Comparison of ENCODE assay signal across 25 cellular contexts in the genomic region with DNA sequence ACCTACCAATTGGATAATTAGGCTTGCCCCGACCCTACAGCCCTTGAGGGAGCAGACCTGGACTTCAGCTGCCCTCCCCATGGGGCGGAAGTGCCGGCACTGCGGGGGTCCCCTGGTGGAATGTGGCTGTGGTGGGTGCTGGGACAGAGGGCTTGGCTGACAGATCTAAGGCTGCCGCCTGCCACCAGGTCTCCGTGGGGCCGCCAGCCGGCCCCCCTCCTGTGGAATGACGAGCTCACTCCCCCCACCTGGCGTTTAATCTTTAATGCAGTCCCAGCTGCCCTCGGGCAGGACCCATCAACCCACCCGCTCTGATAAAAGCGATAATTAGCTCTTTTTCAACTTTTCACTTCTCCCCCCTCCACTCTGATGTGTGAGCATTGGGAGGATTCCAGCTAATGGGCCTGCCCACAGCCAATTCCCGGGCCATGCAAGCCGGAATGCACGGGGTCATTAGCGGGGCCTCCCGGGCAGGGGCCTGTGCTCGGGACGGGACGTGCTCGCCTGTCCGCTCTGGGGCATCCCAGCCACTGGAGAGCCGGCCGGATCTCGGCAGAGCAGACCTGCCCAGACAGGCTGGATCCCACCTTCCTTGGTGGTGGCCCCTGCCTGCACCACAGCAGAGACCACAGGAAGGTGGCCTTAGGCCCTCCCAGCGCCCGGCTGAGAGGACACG. TPM values are rescaled to one million over a fixed set of nuclear protein-coding genes. Genes with fewer than 3 reads are reported as not detected.
DNase-seq lines count a peak whose midpoint lies in the region; ATAC-seq and TF ChIP-seq lines count a peak whose summit lies in the region.
"Had no signal": no experiment of that assay in that cellular context is flagged by ENCODE, and none has a peak within 500 bp of the region (broad histone marks: within the 10 kb centered on the region; RNA-seq: fewer than 3 reads in every experiment).

No MANE protein-coding gene starts in this region.

- intact Hi-C loops in Right ventricle myocardium superior (cut with DNase I) (no loop called here), left ventricle myocardium inferior (cut with micrococcal nuclease) (no loop called here), uterus (cut with DNase I; ENCODE audit: low total_unique reads) (no loop called here)

- peak overlapping the region in 2 of 3 experiments; percentile 28 to 51 for H3K27ac Mint-ChIP-seq in nephron
- H3K27ac Mint-ChIP-seq: activated B cell treated with CpG ODN at 0.5 μM for 24 hours; activated naive CD8-positive, alpha-beta T cell; activated T-helper 2 cell treated with anti-CD3 and anti-CD28 coated beads, Interferon-gamma antibody, Interleukin-2, Interleukin-4, amounts not matched to agents 10 μg/mL and 5 μg/mL and 100 μg/mL, durations not matched to agents 14 hours and 24 hours and 36 hours; CD8-positive, alpha-beta memory T cell had no signal

- no peak for TF ChIP-seq POLR2A in uterus (IDR thresholded peaks at IDR 0.05)

- ATAC-seq in Right ventricle myocardium superior (ENCODE audit: poor library complexity) (peak; percentile 25), GM21381 (IDR thresholded peaks at IDR 0.05; ENCODE audit: unreplicated experiment) (no peak), HG02884 (IDR thresholded peaks at IDR 0.05; ENCODE audit: unreplicated experiment) (no peak)
- ATAC-seq: gastrocnemius medialis had no signal

- peaks cover 9% of the 10 kb centered on the region for H3K9me3 Mint-ChIP-seq in nephron
- H3K9me3 Mint-ChIP-seq: activated T-helper 2 cell treated with anti-CD3 and anti-CD28 coated beads, Interferon-gamma antibody, Interleukin-2, Interleukin-4, amounts not matched to agents 10 μg/mL and 5 μg/mL and 100 μg/mL, durations not matched to agents 14 hours and 24 hours and 36 hours had no signal

- H3K4me1 Mint-ChIP-seq in nephron = no peaks in the 10 kb centered on the region
- H3K4me1 Mint-ChIP-seq: activated B cell treated with CpG ODN at 0.5 μM for 24 hours; CD8-positive, alpha-beta memory T cell had no signal

- H3K4me1 ChIP-seq in right atrium auricular region (no peaks in the 10 kb centered on the region), left ventricle myocardium inferior (peaks cover 12% of the 10 kb centered on the region), uterus (no peaks in the 10 kb centered on the region)
- H3K4me1 ChIP-seq: esophagus squamous epithelium, gastrocnemius medialis had no signal

- H3K9me3 ChIP-seq in right atrium auricular region = peaks cover 0 to 8% of the 10 kb centered on the region in 2 donors
- no peaks in the 10 kb centered on the region for H3K9me3 ChIP-seq in left ventricle myocardium inferior (replicated peaks)
- no peaks in the 10 kb centered on the region for H3K9me3 ChIP-seq in uterus
- H3K9me3 ChIP-seq: esophagus squamous epithelium, gastrocnemius medialis had no signal

- H3K27me3 ChIP-seq in right atrium auricular region = no peaks in the 10 kb centered on the region
- peaks cover 75% of the 10 kb centered on the region for H3K27me3 ChIP-seq in left ventricle myocardium inferior (ENCODE audit: low read depth)
- no peaks in the 10 kb centered on the region for H3K27me3 ChIP-seq in uterus

- H3K4me3 ChIP-seq in right atrium auricular region (no peak overlapping the region), left ventricle myocardium inferior (no peak overlapping the region), uterus (no peak overlapping the region)
- H3K4me3 ChIP-seq: esophagus squamous epithelium, gastrocnemius medialis had no signal

- H3K27ac ChIP-seq in right atrium auricular region (no peak overlapping the region), left ventricle myocardium inferior (replicated peaks) (peak overlapping the region; percentile 30), uterus (no peak overlapping the region)
- H3K27ac ChIP-seq: esophagus squamous epithelium, gastrocnemius medialis had no signal

- DNase-seq in Right ventricle myocardium superior (no peak), right atrium auricular region (ENCODE audit: low spot score) (no peak), left ventricle myocardium inferior (no peak), uterus (no peak), NCI-H1092 (lab: John Stamatoyannopoulos, UW) (no peak)
- DNase-seq: activated B cell treated with CpG ODN at 0.5 μM for 24 hours; CD8-positive, alpha-beta memory T cell; esophagus squamous epithelium; gastrocnemius medialis; hippocampal formation; NCI-H1092 treated with DMSO at 0.1 percent for 48 hours; NCI-H2081; NCI-H345; NCI-H748 treated with DMSO at 0.1 percent for 48 hours; nucleus accumbens; substantia nigra; T1000 had no signal

- no peaks in the 10 kb centered on the region for H3K36me3 ChIP-seq in right atrium auricular region
- H3K36me3 ChIP-seq in left ventricle myocardium inferior = no peaks in the 10 kb centered on the region
- H3K36me3 ChIP-seq in uterus = no peaks in the 10 kb centered on the region
- H3K36me3 ChIP-seq: esophagus squamous epithelium, gastrocnemius medialis had no signal

- H3K36me3 Mint-ChIP-seq in nephron (ENCODE audit: low read depth) = no peaks in the 10 kb centered on the region
- H3K36me3 Mint-ChIP-seq: activated naive CD8-positive, alpha-beta T cell; CD8-positive, alpha-beta memory T cell had no signal

- H3K4me3 Mint-ChIP-seq in nephron = no peak overlapping the region
- H3K4me3 Mint-ChIP-seq: activated B cell treated with CpG ODN at 0.5 μM for 24 hours; activated naive CD8-positive, alpha-beta T cell; CD8-positive, alpha-beta memory T cell had no signal

- TF ChIP-seq CTCF in right atrium auricular region (IDR thresholded peaks at IDR 0.05) = no peak
- TF ChIP-seq CTCF in left ventricle myocardium inferior (IDR thresholded peaks at IDR 0.05; ENCODE audit: borderline replicate concordance) = no peak
- TF ChIP-seq CTCF in nephron (IDR thresholded peaks at IDR 0.05; ENCODE audit: unreplicated experiment in 3 of 3) = no peak
- TF ChIP-seq CTCF in uterus (IDR thresholded peaks at IDR 0.05) = no peak

- peaks cover 12% of the 10 kb centered on the region for H3K27me3 Mint-ChIP-seq in nephron (ENCODE audit: low read depth)

RNA-seq across cellular contexts. Expression of a gene that starts 28.3 kb away (rescaled TPM):
- 32.0 TPM for total RNA-seq in Right ventricle myocardium superior
- total RNA-seq in right atrium auricular region = 10 to 100 TPM; 35.9 to 38.6 TPM
- total RNA-seq in left ventricle myocardium inferior = 41.9 TPM
- total RNA-seq in uterus = 10 to 100 TPM; 66.9 to 90.5 (median 77.2) TPM

RNA-seq across cellular contexts. Expression of a gene that starts 43.2 kb away (rescaled TPM):
- total RNA-seq in Right ventricle myocardium superior (0.13 TPM), right atrium auricular region (10 to 100 TPM in 1 of 2 donors, 1 to 10 TPM in 1; 2.4 to 22.1 TPM), left ventricle myocardium inferior (0.85 TPM), uterus (under 1 TPM in 2 of 4 donors, not detected in 2; 0.27 to 0.59 TPM)
- total RNA-seq: activated B cell treated with CpG ODN at 0.5 μM for 24 hours; activated T-helper 2 cell treated with anti-CD3 and anti-CD28 coated beads, Interferon-gamma antibody, Interleukin-2, Interleukin-4, amounts not matched to agents 10 μg/mL and 5 μg/mL and 100 μg/mL, durations not matched to agents 14 hours and 24 hours and 36 hours; CD8-positive, alpha-beta memory T cell; lung microvascular endothelial cell; OCI-LY7; pulmonary artery endothelial cell had no signal
